Comparison of ENCODE assay signal across 9 cellular contexts in the genomic region with DNA sequence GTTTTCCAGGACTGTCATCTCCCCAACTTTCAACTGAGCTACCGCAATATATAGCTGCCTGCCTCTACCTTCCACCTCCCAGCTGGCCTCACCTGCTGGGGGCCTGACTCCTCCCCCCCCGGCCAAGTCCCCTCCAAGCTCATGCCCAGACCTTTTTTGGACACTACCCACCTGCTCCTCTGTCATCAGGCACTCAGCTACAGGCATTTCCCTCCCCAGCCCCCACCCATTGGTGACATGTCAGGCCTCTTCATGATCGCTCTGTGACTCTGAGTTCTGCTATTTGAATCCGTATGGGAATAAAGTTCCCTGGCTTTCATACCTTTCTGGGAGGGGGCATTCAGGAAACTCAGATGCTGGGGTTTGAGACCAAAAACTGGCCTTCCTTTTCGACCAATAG. TPM values are rescaled to one million over a fixed set of nuclear protein-coding genes. Genes with fewer than 3 reads are reported as not detected.
DNase-seq lines count a peak whose midpoint lies in the region; ATAC-seq and TF ChIP-seq lines count a peak whose summit lies in the region.
"Had no signal": no experiment of that assay in that cellular context is flagged by ENCODE, and none has a peak within 500 bp of the region (broad histone marks: within the 10 kb centered on the region; RNA-seq: fewer than 3 reads in every experiment).

No MANE protein-coding gene starts in this region.

- no peaks in the 10 kb centered on the region for H3K36me3 ChIP-seq in suprapubic skin

- peak overlapping the region; percentile 89 for H3K4me3 ChIP-seq in suprapubic skin

- POLR2A ChIA-PET in activated CD4-positive, alpha-beta memory T cell treated with anti-CD3 and anti-CD28 coated beads, Interleukin-2, amount 10 ng/mL, durations not matched to agents 7 days and 5 days (lab: Charles Lee), result interaction anchor here (1.3 to 8.0 kb wide), 3 partner anchors 19 to 24 kb away, joined by 4 to 57 read pairs (median 4); a partner anchor contains a TSS
- POLR2A ChIA-PET in activated CD4-positive, alpha-beta memory T cell treated with anti-CD3 and anti-CD28 coated beads for 36 hours (lab: Charles Lee), result no interaction called here

- peaks cover 51% of the 10 kb centered on the region for H3K4me1 Mint-ChIP-seq in activated CD4-positive, alpha-beta memory T cell treated with anti-CD3 and anti-CD28 coated beads, Interleukin-2, amount 10 ng/mL, durations not matched to agents 7 days and 5 days
- peaks cover 37% of the 10 kb centered on the region for H3K4me1 Mint-ChIP-seq in activated CD4-positive, alpha-beta memory T cell treated with anti-CD3 and anti-CD28 coated beads for 36 hours (ENCODE audit: low read depth)
- peaks cover 48% of the 10 kb centered on the region for H3K4me1 Mint-ChIP-seq in activated naive CD8-positive, alpha-beta T cell treated with anti-CD3 and anti-CD28 coated beads, Interleukin-2, amount 50 U/mL, for 24 hours
- peaks cover 27% of the 10 kb centered on the region for H3K4me1 Mint-ChIP-seq in memory B cell

- H3K27me3 ChIP-seq in suprapubic skin, result no peaks in the 10 kb centered on the region

- CTCF ChIA-PET in activated CD4-positive, alpha-beta memory T cell treated with anti-CD3 and anti-CD28 coated beads, Interleukin-2, amount 10 ng/mL, durations not matched to agents 7 days and 5 days (lab: Charles Lee), result interaction anchor here (0.9 to 2.5 kb wide), 7 partner anchors 10 to 237 kb away, joined by 3 to 16 read pairs (median 6); a partner anchor contains a TSS
- CTCF ChIA-PET in activated CD4-positive, alpha-beta memory T cell treated with anti-CD3 and anti-CD28 coated beads for 36 hours (lab: Charles Lee), result interaction anchor here (0.6 to 5.0 kb wide), 18 partner anchors 12 to 316 kb away, joined by 3 to 37 read pairs (median 4); a partner anchor contains a TSS

- no peaks in the 10 kb centered on the region for H3K9me3 ChIP-seq in suprapubic skin

- TF ChIP-seq EP300 in suprapubic skin (IDR thresholded peaks at IDR 0.05), result no peak

- no peak overlapping the region for H3K27ac Mint-ChIP-seq in activated CD4-positive, alpha-beta memory T cell treated with anti-CD3 and anti-CD28 coated beads, Interleukin-2, amount 10 ng/mL, durations not matched to agents 7 days and 5 days
- H3K27ac Mint-ChIP-seq in activated CD4-positive, alpha-beta memory T cell treated with anti-CD3 and anti-CD28 coated beads for 36 hours, result no peak overlapping the region
- H3K27ac Mint-ChIP-seq in activated naive CD8-positive, alpha-beta T cell treated with anti-CD3 and anti-CD28 coated beads, Interleukin-2, amount 50 U/mL, for 24 hours, result no peak overlapping the region
- no peak overlapping the region for H3K27ac Mint-ChIP-seq in memory B cell

- H3K27ac ChIP-seq in suprapubic skin, result peak overlapping the region; percentile 12

- peak overlapping the region; percentile 77 for H3K4me3 Mint-ChIP-seq in activated CD4-positive, alpha-beta memory T cell treated with anti-CD3 and anti-CD28 coated beads, Interleukin-2, amount 10 ng/mL, durations not matched to agents 7 days and 5 days
- no peak overlapping the region for H3K4me3 Mint-ChIP-seq in activated CD4-positive, alpha-beta memory T cell treated with anti-CD3 and anti-CD28 coated beads for 36 hours
- H3K4me3 Mint-ChIP-seq in activated naive CD8-positive, alpha-beta T cell treated with anti-CD3 and anti-CD28 coated beads, Interleukin-2, amount 50 U/mL, for 24 hours, result peak overlapping the region; percentile 87
- H3K4me3 Mint-ChIP-seq in memory B cell, result peak overlapping the region; percentile 95

- no peaks in the 10 kb centered on the region for H3K36me3 Mint-ChIP-seq in activated CD4-positive, alpha-beta memory T cell treated with anti-CD3 and anti-CD28 coated beads, Interleukin-2, amount 10 ng/mL, durations not matched to agents 7 days and 5 days (ENCODE audit: low read depth)
- peaks cover 3% of the 10 kb centered on the region for H3K36me3 Mint-ChIP-seq in activated CD4-positive, alpha-beta memory T cell treated with anti-CD3 and anti-CD28 coated beads for 36 hours
- H3K36me3 Mint-ChIP-seq in activated naive CD8-positive, alpha-beta T cell treated with anti-CD3 and anti-CD28 coated beads, Interleukin-2, amount 50 U/mL, for 24 hours (ENCODE audit: low read depth), result peaks cover 2% of the 10 kb centered on the region
- H3K36me3 Mint-ChIP-seq in memory B cell, result no peaks in the 10 kb centered on the region

- no peak for DNase-seq in activated CD4-positive, alpha-beta memory T cell treated with anti-CD3 and anti-CD28 coated beads, Interleukin-2, amount 10 ng/mL, durations not matched to agents 7 days and 5 days
- no peak for DNase-seq in activated CD4-positive, alpha-beta memory T cell treated with anti-CD3 and anti-CD28 coated beads for 36 hours
- DNase-seq in activated naive CD8-positive, alpha-beta T cell treated with anti-CD3 and anti-CD28 coated beads, Interleukin-2, amount 50 U/mL, for 24 hours, result no peak
- DNase-seq in memory B cell (ENCODE audit: low spot score in 2 of 2), result no peak
- no peak for DNase-seq in suprapubic skin (ENCODE audit: low spot score in 2 of 2)
- no peak for DNase-seq in NCI-H446 (lab: John Stamatoyannopoulos, UW)
- DNase-seq: central memory CD4-positive, alpha-beta T cell had no signal

- no peaks in the 10 kb centered on the region for H3K9me3 Mint-ChIP-seq in activated CD4-positive, alpha-beta memory T cell treated with anti-CD3 and anti-CD28 coated beads, Interleukin-2, amount 10 ng/mL, durations not matched to agents 7 days and 5 days
- H3K9me3 Mint-ChIP-seq in activated CD4-positive, alpha-beta memory T cell treated with anti-CD3 and anti-CD28 coated beads for 36 hours, result no peaks in the 10 kb centered on the region
- no peaks in the 10 kb centered on the region for H3K9me3 Mint-ChIP-seq in activated naive CD8-positive, alpha-beta T cell treated with anti-CD3 and anti-CD28 coated beads, Interleukin-2, amount 50 U/mL, for 24 hours
- H3K9me3 Mint-ChIP-seq in memory B cell, result no peaks in the 10 kb centered on the region

- TF ChIP-seq CTCF in suprapubic skin (IDR thresholded peaks at IDR 0.05), result no peak

- TF ChIP-seq POLR2A in suprapubic skin (IDR thresholded peaks at IDR 0.05), result no peak

- peaks cover 71% of the 10 kb centered on the region for H3K4me1 ChIP-seq in suprapubic skin

- H3K27me3 Mint-ChIP-seq in activated CD4-positive, alpha-beta memory T cell treated with anti-CD3 and anti-CD28 coated beads, Interleukin-2, amount 10 ng/mL, durations not matched to agents 7 days and 5 days, result no peaks in the 10 kb centered on the region
- H3K27me3 Mint-ChIP-seq in activated CD4-positive, alpha-beta memory T cell treated with anti-CD3 and anti-CD28 coated beads for 36 hours, result no peaks in the 10 kb centered on the region
- no peaks in the 10 kb centered on the region for H3K27me3 Mint-ChIP-seq in activated naive CD8-positive, alpha-beta T cell treated with anti-CD3 and anti-CD28 coated beads, Interleukin-2, amount 50 U/mL, for 24 hours
- H3K27me3 Mint-ChIP-seq in memory B cell, result no peaks in the 10 kb centered on the region

- ATAC-seq in activated naive CD8-positive, alpha-beta T cell treated with anti-CD3 and anti-CD28 coated beads, Interleukin-2, amount 50 U/mL, for 24 hours, result no peak
- ATAC-seq in memory B cell (ENCODE audit: low read depth), result no peak
- no peak for ATAC-seq in GM21447 (IDR thresholded peaks at IDR 0.05; ENCODE audit: unreplicated experiment)
- no peak for ATAC-seq in HG02571 (IDR thresholded peaks at IDR 0.05; ENCODE audit: unreplicated experiment)

- 82% methylated on average over 5 of the region's 5 CpGs for WGBS in suprapubic skin

- intact Hi-C loops in activated CD4-positive, alpha-beta memory T cell treated with anti-CD3 and anti-CD28 coated beads for 36 hours (cut with micrococcal nuclease), result loop anchor here (1.0 to 5.0 kb wide), 2 partner anchors 33 to 235 kb away; no protein-coding TSS in a partner anchor

RNA-seq across cellular contexts. Expression of a gene that starts 1.8 kb away (rescaled TPM):
- total RNA-seq in activated CD4-positive, alpha-beta memory T cell treated with anti-CD3 and anti-CD28 coated beads, Interleukin-2, amount 10 ng/mL, durations not matched to agents 7 days and 5 days, result 10 to 100 TPM; 48.1 to 49.8 TPM
- 10 to 100 TPM; 64.3 to 65.6 TPM for total RNA-seq in activated CD4-positive, alpha-beta memory T cell treated with anti-CD3 and anti-CD28 coated beads for 36 hours
- 10 to 100 TPM; 22.1 to 42.6 (median 31.2) TPM for total RNA-seq in suprapubic skin

RNA-seq across cellular contexts. Expression of a gene that starts 20.6 kb away (rescaled TPM):
- total RNA-seq in activated CD4-positive, alpha-beta memory T cell treated with anti-CD3 and anti-CD28 coated beads, Interleukin-2, amount 10 ng/mL, durations not matched to agents 7 days and 5 days, result 10 to 100 TPM; 93.5 to 94.8 TPM
- 10 to 100 TPM; 67.7 to 70.8 TPM for total RNA-seq in activated CD4-positive, alpha-beta memory T cell treated with anti-CD3 and anti-CD28 coated beads for 36 hours
- total RNA-seq in suprapubic skin, result 1 to 10 TPM; 3.4 to 8.8 (median 7.8) TPM

RNA-seq across cellular contexts. Expression of a gene that starts 25.2 kb away (rescaled TPM):
- 10 to 100 TPM; 63.4 to 64.6 TPM for total RNA-seq in activated CD4-positive, alpha-beta memory T cell treated with anti-CD3 and anti-CD28 coated beads, Interleukin-2, amount 10 ng/mL, durations not matched to agents 7 days and 5 days
- 10 to 100 TPM; 74.5 to 77.6 TPM for total RNA-seq in activated CD4-positive, alpha-beta memory T cell treated with anti-CD3 and anti-CD28 coated beads for 36 hours
- 10 to 100 TPM; 22.4 to 34.9 (median 29.1) TPM for total RNA-seq in suprapubic skin

RNA-seq across cellular contexts. Expression of a gene that starts 30.2 kb away (rescaled TPM):
- under 1 TPM in 1 of 2 experiments, not detected in 1; 0.35 TPM for total RNA-seq in activated CD4-positive, alpha-beta memory T cell treated with anti-CD3 and anti-CD28 coated beads, Interleukin-2, amount 10 ng/mL, durations not matched to agents 7 days and 5 days
- total RNA-seq in activated CD4-positive, alpha-beta memory T cell treated with anti-CD3 and anti-CD28 coated beads for 36 hours, result not detected
- total RNA-seq in suprapubic skin, result not detected

RNA-seq across cellular contexts. Expression of a gene that starts 43.2 kb away (rescaled TPM):
- total RNA-seq in activated CD4-positive, alpha-beta memory T cell treated with anti-CD3 and anti-CD28 coated beads, Interleukin-2, amount 10 ng/mL, durations not matched to agents 7 days and 5 days, result 1 to 10 TPM; 3.2 to 3.5 TPM
- total RNA-seq in activated CD4-positive, alpha-beta memory T cell treated with anti-CD3 and anti-CD28 coated beads for 36 hours, result 1 to 10 TPM; 2.4 to 2.5 TPM
- 10 to 100 TPM; 10.5 to 18.5 (median 15.9) TPM for total RNA-seq in suprapubic skin

Comparison
In these comparisons a context has a peak if more than half of its experiments do, and no peak if none do; other contexts are left out.
1. RNA of a gene that starts 20.6 kb away (total RNA-seq): 93.5 to 94.8 TPM in activated CD4-positive, alpha-beta memory T cell treated with anti-CD3 and anti-CD28 coated beads, Interleukin-2, amount 10 ng/mL, durations not matched to agents 7 days and 5 days and 67.7 to 70.8 TPM in activated CD4-positive, alpha-beta memory T cell treated with anti-CD3 and anti-CD28 coated beads for 36 hours; 3.4 to 8.8 TPM in suprapubic skin; every median in the first group is over 4 times any median in the second.